In the genomic region with DNA sequence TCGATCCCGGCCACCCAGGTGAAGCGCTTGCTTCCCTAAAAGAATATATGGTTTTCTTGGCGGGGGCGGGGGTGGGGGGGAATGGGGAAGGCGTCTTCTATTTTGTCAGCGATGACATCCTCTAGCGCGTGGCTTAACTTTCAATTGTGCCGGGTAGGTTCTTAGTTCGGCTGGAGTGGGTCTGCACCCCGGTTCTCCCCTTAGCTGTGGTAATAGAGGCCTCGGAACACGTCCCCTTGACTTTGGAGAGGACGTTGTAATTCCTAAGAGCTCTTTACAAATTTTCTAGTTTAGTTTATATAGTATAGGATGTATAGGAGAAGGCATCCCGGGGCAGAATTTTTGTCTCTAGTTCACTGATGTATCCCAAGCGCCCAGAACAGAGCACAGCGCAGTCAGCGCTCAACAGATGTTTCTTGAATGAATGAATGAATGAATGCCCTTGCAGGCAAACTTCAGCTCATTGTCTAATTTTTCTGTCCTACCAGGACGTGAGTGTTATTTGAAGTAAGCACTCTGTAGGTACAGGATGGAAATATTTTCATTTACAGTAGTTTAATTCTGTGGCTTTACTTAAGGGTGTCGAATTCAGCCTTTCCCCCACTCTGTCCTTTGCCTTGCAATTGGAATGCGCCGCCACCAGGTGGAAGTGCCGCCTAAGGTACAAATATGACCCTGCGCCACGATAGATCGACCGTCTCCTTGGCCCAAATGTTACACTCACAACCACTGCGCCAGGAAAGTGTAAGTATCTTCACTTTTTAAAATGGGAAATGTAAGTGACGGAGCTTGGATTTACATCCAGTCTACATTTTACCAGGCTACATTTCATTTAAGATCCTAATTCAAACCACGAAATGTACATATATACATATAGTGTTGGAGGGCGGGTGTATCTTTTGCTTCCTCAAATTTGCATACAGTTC, we compare ENCODE assay signal across 1 cellular context.
TF ChIP-seq lines count a peak whose summit lies in the region.

No MANE protein-coding gene starts in this region.

TF ChIP-seq in SK-N-SH treated with all-trans-retinoic acid at 6 μM for 48 hours, 23 proteins besides CTCF, POLR2A, EP300 and RAD21 (continued from another document):
- TF ChIP-seq, protein P1, sequence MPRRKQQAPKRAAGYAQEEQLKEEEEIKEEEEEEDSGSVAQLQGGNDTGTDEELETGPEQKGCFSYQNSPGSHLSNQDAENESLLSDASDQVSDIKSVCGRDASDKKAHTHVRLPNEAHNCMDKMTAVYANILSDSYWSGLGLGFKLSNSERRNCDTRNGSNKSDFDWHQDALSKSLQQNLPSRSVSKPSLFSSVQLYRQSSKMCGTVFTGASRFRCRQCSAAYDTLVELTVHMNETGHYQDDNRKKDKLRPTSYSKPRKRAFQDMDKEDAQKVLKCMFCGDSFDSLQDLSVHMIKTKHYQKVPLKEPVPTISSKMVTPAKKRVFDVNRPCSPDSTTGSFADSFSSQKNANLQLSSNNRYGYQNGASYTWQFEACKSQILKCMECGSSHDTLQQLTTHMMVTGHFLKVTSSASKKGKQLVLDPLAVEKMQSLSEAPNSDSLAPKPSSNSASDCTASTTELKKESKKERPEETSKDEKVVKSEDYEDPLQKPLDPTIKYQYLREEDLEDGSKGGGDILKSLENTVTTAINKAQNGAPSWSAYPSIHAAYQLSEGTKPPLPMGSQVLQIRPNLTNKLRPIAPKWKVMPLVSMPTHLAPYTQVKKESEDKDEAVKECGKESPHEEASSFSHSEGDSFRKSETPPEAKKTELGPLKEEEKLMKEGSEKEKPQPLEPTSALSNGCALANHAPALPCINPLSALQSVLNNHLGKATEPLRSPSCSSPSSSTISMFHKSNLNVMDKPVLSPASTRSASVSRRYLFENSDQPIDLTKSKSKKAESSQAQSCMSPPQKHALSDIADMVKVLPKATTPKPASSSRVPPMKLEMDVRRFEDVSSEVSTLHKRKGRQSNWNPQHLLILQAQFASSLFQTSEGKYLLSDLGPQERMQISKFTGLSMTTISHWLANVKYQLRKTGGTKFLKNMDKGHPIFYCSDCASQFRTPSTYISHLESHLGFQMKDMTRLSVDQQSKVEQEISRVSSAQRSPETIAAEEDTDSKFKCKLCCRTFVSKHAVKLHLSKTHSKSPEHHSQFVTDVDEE (CRISPR knock-in tag; IDR thresholded peaks at IDR 0.05): no peak
- TF ChIP-seq ZNF70 (CRISPR knock-in tag; IDR thresholded peaks at IDR 0.05) (no peak), ZFP3 (CRISPR knock-in tag; IDR thresholded peaks at IDR 0.05) (no peak), ZNF8 (CRISPR knock-in tag; IDR thresholded peaks at IDR 0.05) (no peak)
